1 cellular context compared by ENCODE assay signal in the genomic region with DNA sequence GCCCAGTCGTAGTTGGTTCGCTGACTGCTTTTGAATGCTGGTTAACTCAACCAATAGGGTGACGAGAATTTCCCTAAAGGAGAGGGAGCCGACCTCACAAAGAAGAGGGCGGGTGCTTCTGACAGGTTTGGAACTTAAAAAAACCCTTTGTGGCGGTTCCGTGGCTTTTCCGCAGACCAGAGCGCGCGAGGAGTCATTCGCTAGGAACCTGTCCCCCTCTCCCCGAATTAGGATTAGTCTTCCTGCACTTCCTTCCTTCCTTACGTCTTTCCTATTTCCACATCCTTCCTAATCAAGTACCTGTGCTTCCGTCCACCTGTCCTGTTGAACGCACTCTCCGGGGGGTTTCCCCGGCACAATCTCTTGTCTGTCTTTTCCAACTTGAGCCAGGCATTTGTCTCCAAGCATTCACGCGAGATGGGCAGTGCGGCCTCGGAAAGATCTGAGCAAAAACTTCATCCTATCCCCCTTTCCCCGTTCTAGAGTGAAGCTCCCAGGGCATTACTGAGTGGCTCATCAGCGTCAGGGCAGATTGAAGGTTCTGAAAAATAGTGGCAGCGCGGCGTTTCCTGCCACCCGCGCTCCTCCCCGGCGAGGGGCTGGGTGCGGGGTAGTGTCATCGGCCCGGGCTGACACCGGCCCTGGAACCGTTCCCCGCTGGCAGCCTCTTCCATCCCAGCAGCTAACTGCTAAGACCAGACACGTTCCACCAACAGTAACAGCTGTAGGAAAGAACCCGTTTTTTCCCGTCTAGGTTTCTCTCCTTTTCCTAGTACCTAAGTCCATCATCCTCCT.
TF ChIP-seq lines count a peak whose summit lies in the region.

No MANE protein-coding gene starts in this region.

TF ChIP-seq in HepG2, 621 proteins besides CTCF, POLR2A, EP300 and RAD21 (continued from another document and continues in another):
- TF ChIP-seq, protein P1, sequence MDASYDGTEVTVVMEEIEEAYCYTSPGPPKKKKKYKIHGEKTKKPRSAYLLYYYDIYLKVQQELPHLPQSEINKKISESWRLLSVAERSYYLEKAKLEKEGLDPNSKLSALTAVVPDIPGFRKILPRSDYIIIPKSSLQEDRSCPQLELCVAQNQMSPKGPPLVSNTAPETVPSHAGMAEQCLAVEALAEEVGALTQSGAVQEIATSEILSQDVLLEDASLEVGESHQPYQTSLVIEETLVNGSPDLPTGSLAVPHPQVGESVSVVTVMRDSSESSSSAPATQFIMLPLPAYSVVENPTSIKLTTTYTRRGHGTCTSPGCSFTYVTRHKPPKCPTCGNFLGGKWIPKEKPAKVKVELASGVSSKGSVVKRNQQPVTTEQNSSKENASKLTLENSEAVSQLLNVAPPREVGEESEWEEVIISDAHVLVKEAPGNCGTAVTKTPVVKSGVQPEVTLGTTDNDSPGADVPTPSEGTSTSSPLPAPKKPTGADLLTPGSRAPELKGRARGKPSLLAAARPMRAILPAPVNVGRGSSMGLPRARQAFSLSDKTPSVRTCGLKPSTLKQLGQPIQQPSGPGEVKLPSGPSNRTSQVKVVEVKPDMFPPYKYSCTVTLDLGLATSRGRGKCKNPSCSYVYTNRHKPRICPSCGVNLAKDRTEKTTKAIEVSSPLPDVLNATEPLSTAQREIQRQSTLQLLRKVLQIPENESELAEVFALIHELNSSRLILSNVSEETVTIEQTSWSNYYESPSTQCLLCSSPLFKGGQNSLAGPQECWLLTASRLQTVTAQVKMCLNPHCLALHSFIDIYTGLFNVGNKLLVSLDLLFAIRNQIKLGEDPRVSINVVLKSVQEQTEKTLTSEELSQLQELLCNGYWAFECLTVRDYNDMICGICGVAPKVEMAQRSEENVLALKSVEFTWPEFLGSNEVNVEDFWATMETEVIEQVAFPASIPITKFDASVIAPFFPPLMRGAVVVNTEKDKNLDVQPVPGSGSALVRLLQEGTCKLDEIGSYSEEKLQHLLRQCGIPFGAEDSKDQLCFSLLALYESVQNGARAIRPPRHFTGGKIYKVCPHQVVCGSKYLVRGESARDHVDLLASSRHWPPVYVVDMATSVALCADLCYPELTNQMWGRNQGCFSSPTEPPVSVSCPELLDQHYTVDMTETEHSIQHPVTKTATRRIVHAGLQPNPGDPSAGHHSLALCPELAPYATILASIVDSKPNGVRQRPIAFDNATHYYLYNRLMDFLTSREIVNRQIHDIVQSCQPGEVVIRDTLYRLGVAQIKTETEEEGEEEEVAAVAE (CRISPR knock-in tag; IDR thresholded peaks at IDR 0.05; ENCODE audit: borderline replicate concordance): no peak
- TF ChIP-seq, protein P2, sequence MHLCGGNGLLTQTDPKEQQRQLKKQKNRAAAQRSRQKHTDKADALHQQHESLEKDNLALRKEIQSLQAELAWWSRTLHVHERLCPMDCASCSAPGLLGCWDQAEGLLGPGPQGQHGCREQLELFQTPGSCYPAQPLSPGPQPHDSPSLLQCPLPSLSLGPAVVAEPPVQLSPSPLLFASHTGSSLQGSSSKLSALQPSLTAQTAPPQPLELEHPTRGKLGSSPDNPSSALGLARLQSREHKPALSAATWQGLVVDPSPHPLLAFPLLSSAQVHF (CRISPR knock-in tag; IDR thresholded peaks at IDR 0.05): no peak
- TF ChIP-seq WIZ (CRISPR knock-in tag; IDR thresholded peaks at IDR 0.05) (no peak; the same call in 1 of the 2 replicates), RAD51 (IDR thresholded peaks at IDR 0.05; ENCODE audit: borderline replicate concordance) (no peak), ZNF530 (CRISPR knock-in tag; IDR thresholded peaks at IDR 0.05; ENCODE audit: low read depth) (no peak), POLR2G (IDR thresholded peaks at IDR 0.05; ENCODE audit: low read depth, low read length) (peak; percentile 66), THAP7 (CRISPR knock-in tag; IDR thresholded peaks at IDR 0.05) (peak; percentile 54; the same call in 1 of the 2 replicates), TBL1XR1 (IDR thresholded peaks at IDR 0.05; ENCODE audit: borderline replicate concordance, low read length, partially characterized antibody) (no peak), SAFB2 (CRISPR knock-in tag; IDR thresholded peaks at IDR 0.05; ENCODE audit: borderline replicate concordance, low read depth) (no peak), ZNF713 (CRISPR knock-in tag; IDR thresholded peaks at IDR 0.05) (no peak), NR2F6 (IDR thresholded peaks at IDR 0.05) (no peak), NR2F6 (CRISPR knock-in tag; IDR thresholded peaks at IDR 0.05) (peak; percentile 18; the same call in 1 of the 2 replicates), KLF15 (CRISPR knock-in tag; IDR thresholded peaks at IDR 0.05; ENCODE audit: borderline replicate concordance) (no peak), ZNF891 (CRISPR knock-in tag; IDR thresholded peaks at IDR 0.05) (peak; percentile 80; the same call in 1 of the 2 replicates), HNF1A (IDR thresholded peaks at IDR 0.05; ENCODE audit: low read depth) (0 out of 2 replicates have a peak, but pooled peaks have one; percentile 1), HNF1A (CRISPR knock-in tag; IDR thresholded peaks at IDR 0.05; ENCODE audit: borderline replicate concordance) (no peak), ZBTB7A (CRISPR knock-in tag; IDR thresholded peaks at IDR 0.05) (no peak), GABPB1 (CRISPR knock-in tag; IDR thresholded peaks at IDR 0.05) (peak; percentile 79), ZFP62 (CRISPR knock-in tag; IDR thresholded peaks at IDR 0.05) (no peak; the same call in 1 of the 2 replicates), NFIC (IDR thresholded peaks at IDR 0.05; ENCODE audit: low read length) (no peak), GFI1 (CRISPR knock-in tag; IDR thresholded peaks at IDR 0.05; ENCODE audit: borderline replicate concordance) (peak; percentile 6; the same call in 1 of the 2 replicates), XRCC5 (optimal IDR thresholded peaks at IDR 0.05; ENCODE audit: low read length) (peak; percentile 14), DR1 (CRISPR knock-in tag; IDR thresholded peaks at IDR 0.05) (no peak), MLXIP (CRISPR knock-in tag; IDR thresholded peaks at IDR 0.05; ENCODE audit: borderline replicate concordance) (no peak)
- TF ChIP-seq, protein P3, sequence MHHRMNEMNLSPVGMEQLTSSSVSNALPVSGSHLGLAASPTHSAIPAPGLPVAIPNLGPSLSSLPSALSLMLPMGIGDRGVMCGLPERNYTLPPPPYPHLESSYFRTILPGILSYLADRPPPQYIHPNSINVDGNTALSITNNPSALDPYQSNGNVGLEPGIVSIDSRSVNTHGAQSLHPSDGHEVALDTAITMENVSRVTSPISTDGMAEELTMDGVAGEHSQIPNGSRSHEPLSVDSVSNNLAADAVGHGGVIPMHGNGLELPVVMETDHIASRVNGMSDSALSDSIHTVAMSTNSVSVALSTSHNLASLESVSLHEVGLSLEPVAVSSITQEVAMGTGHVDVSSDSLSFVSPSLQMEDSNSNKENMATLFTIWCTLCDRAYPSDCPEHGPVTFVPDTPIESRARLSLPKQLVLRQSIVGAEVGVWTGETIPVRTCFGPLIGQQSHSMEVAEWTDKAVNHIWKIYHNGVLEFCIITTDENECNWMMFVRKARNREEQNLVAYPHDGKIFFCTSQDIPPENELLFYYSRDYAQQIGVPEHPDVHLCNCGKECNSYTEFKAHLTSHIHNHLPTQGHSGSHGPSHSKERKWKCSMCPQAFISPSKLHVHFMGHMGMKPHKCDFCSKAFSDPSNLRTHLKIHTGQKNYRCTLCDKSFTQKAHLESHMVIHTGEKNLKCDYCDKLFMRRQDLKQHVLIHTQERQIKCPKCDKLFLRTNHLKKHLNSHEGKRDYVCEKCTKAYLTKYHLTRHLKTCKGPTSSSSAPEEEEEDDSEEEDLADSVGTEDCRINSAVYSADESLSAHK (CRISPR knock-in tag; IDR thresholded peaks at IDR 0.05; ENCODE audit: borderline replicate concordance): no peak
- TF ChIP-seq, protein P4, sequence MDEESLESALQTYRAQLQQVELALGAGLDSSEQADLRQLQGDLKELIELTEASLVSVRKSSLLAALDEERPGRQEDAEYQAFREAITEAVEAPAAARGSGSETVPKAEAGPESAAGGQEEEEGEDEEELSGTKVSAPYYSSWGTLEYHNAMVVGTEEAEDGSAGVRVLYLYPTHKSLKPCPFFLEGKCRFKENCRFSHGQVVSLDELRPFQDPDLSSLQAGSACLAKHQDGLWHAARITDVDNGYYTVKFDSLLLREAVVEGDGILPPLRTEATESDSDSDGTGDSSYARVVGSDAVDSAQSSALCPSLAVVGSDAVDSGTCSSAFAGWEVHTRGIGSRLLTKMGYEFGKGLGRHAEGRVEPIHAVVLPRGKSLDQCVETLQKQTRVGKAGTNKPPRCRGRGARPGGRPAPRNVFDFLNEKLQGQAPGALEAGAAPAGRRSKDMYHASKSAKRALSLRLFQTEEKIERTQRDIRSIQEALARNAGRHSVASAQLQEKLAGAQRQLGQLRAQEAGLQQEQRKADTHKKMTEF (CRISPR knock-in tag; IDR thresholded peaks at IDR 0.05): no peak; the same call in 1 of the 2 replicates
- TF ChIP-seq, protein P5, sequence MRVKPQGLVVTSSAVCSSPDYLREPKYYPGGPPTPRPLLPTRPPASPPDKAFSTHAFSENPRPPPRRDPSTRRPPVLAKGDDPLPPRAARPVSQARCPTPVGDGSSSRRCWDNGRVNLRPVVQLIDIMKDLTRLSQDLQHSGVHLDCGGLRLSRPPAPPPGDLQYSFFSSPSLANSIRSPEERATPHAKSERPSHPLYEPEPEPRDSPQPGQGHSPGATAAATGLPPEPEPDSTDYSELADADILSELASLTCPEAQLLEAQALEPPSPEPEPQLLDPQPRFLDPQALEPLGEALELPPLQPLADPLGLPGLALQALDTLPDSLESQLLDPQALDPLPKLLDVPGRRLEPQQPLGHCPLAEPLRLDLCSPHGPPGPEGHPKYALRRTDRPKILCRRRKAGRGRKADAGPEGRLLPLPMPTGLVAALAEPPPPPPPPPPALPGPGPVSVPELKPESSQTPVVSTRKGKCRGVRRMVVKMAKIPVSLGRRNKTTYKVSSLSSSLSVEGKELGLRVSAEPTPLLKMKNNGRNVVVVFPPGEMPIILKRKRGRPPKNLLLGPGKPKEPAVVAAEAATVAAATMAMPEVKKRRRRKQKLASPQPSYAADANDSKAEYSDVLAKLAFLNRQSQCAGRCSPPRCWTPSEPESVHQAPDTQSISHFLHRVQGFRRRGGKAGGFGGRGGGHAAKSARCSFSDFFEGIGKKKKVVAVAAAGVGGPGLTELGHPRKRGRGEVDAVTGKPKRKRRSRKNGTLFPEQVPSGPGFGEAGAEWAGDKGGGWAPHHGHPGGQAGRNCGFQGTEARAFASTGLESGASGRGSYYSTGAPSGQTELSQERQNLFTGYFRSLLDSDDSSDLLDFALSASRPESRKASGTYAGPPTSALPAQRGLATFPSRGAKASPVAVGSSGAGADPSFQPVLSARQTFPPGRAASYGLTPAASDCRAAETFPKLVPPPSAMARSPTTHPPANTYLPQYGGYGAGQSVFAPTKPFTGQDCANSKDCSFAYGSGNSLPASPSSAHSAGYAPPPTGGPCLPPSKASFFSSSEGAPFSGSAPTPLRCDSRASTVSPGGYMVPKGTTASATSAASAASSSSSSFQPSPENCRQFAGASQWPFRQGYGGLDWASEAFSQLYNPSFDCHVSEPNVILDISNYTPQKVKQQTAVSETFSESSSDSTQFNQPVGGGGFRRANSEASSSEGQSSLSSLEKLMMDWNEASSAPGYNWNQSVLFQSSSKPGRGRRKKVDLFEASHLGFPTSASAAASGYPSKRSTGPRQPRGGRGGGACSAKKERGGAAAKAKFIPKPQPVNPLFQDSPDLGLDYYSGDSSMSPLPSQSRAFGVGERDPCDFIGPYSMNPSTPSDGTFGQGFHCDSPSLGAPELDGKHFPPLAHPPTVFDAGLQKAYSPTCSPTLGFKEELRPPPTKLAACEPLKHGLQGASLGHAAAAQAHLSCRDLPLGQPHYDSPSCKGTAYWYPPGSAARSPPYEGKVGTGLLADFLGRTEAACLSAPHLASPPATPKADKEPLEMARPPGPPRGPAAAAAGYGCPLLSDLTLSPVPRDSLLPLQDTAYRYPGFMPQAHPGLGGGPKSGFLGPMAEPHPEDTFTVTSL (CRISPR knock-in tag; IDR thresholded peaks at IDR 0.05; ENCODE audit: borderline replicate concordance): peak; percentile 58; the same call in 1 of the 2 replicates
